ENCODE assay signal across 8 cellular contexts in the genomic region with DNA sequence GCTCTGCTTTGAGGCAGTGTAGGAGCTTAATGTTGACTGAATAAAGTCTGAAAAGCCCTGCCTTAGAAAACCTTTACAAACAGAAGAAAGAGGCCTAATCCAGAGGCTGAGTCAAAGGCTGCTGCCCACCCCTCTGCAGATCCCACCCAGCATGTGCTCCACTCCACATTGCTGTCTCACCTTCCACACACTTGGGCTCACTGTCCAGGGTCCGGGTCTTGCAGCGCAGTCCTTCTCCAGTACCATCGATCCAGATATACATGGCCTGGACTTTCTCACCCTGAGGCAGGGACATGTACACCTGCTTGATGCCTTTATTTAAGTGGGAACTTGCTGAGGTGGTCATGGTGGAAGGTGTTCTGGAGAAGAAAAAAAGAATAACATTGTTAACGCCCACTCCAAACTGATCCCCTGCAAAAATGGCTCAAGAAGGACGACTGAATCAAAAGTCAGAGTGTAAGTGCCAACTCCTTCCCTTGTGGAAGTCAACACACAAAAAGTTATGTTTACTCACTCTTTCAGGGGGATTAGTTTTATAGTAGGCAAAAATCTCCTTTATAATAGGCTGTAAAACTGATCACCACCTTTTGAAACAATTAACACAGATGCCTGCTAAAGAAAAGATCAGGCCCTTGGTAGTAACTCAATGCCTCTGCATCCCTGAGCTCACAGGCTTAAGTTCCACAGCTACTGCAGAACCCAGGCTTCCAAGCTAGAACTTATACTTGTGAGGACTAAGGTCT. TPM values are rescaled to one million over a fixed set of nuclear protein-coding genes. Genes with fewer than 3 reads are reported as not detected.
DNase-seq lines count a peak whose midpoint lies in the region; ATAC-seq and TF ChIP-seq lines count a peak whose summit lies in the region.

No MANE protein-coding gene starts in this region.

- H3K9me3 Mint-ChIP-seq in activated naive CD4-positive, alpha-beta T cell treated with anti-CD3 and anti-CD28 coated beads, Interleukin-2, amount 10 ng/mL, durations not matched to agents 7 days and 5 days, result no peaks in the 10 kb centered on the region
- no peaks in the 10 kb centered on the region for H3K9me3 Mint-ChIP-seq in activated naive CD4-positive, alpha-beta T cell treated with anti-CD3 and anti-CD28 coated beads, Interleukin-2, amount 50 U/mL, for 72 hours
- no peaks in the 10 kb centered on the region for H3K9me3 Mint-ChIP-seq in type B pancreatic cell

- no peak for ATAC-seq in activated naive CD4-positive, alpha-beta T cell treated with anti-CD3 and anti-CD28 coated beads, Interleukin-2, amount 50 U/mL, for 72 hours

- no peaks in the 10 kb centered on the region for H3K27me3 ChIP-seq in mucosa of rectum (ENCODE audit: control insufficient read depth in 2 of 2, insufficient read depth in 2 of 2, low read length in 2 of 2)

- H3K27ac ChIP-seq in coronary artery (peak overlapping the region; percentile 98 to 99), mucosa of rectum (ENCODE audit: low read depth in 2 of 2, low read length in 2 of 2) (peak overlapping the region in 1 of 2 donors; percentile 98)

- H3K36me3 Mint-ChIP-seq in activated naive CD4-positive, alpha-beta T cell treated with anti-CD3 and anti-CD28 coated beads, Interleukin-2, amount 10 ng/mL, durations not matched to agents 7 days and 5 days, result peaks cover 70% of the 10 kb centered on the region
- H3K36me3 Mint-ChIP-seq in activated naive CD4-positive, alpha-beta T cell treated with anti-CD3 and anti-CD28 coated beads, Interleukin-2, amount 50 U/mL, for 72 hours, result peaks cover 50 to 67% of the 10 kb centered on the region in 2 donors
- H3K36me3 Mint-ChIP-seq in type B pancreatic cell, result peaks cover 60% of the 10 kb centered on the region

- peak overlapping the region; percentile 80 for H3K4me3 ChIP-seq in coronary artery
- peak overlapping the region; percentile 91 for H3K4me3 ChIP-seq in mucosa of rectum (ENCODE audit: low read length in 2 of 2)

- H3K4me1 ChIP-seq in mucosa of rectum (ENCODE audit: control insufficient read depth in 2 of 2, insufficient read depth in 2 of 2, low read length in 2 of 2), result peaks cover 3 to 21% of the 10 kb centered on the region in 2 donors

- no peaks in the 10 kb centered on the region for H3K9me3 ChIP-seq in mucosa of rectum (ENCODE audit: control insufficient read depth in 2 of 2, low read length in 2 of 2)

- peak overlapping the region in 1 of 2 donors; percentile 99 for H3K9ac ChIP-seq in mucosa of rectum (ENCODE audit: low read depth in 1 of 2, low read length in 2 of 2)

- H3K36me3 ChIP-seq in mucosa of rectum (ENCODE audit: control insufficient read depth in 2 of 2, insufficient read depth in 2 of 2, low read length in 2 of 2), result peaks cover 50 to 59% of the 10 kb centered on the region in 2 donors

- H3K27ac Mint-ChIP-seq in activated naive CD4-positive, alpha-beta T cell treated with anti-CD3 and anti-CD28 coated beads, Interleukin-2, amount 10 ng/mL, durations not matched to agents 7 days and 5 days, result peak overlapping the region; percentile 21
- peak overlapping the region in 1 of 2 donors; percentile 88 for H3K27ac Mint-ChIP-seq in activated naive CD4-positive, alpha-beta T cell treated with anti-CD3 and anti-CD28 coated beads, Interleukin-2, amount 50 U/mL, for 72 hours
- H3K27ac Mint-ChIP-seq in type B pancreatic cell, result peak overlapping the region; percentile 92

- peak overlapping the region; percentile 99 for H3K4me3 Mint-ChIP-seq in activated naive CD4-positive, alpha-beta T cell treated with anti-CD3 and anti-CD28 coated beads, Interleukin-2, amount 10 ng/mL, durations not matched to agents 7 days and 5 days
- peak overlapping the region; percentile 99 for H3K4me3 Mint-ChIP-seq in type B pancreatic cell

- peaks cover 14% of the 10 kb centered on the region for H3K27me3 Mint-ChIP-seq in activated naive CD4-positive, alpha-beta T cell treated with anti-CD3 and anti-CD28 coated beads, Interleukin-2, amount 10 ng/mL, durations not matched to agents 7 days and 5 days
- no peaks in the 10 kb centered on the region for H3K27me3 Mint-ChIP-seq in type B pancreatic cell

- no peak for TF ChIP-seq CTCF in coronary artery (IDR thresholded peaks at IDR 0.05)
- no peak for TF ChIP-seq CTCF in type B pancreatic cell (conservative IDR thresholded peaks at IDR 0.05)

- no peak for DNase-seq in activated naive CD4-positive, alpha-beta T cell treated with anti-CD3 and anti-CD28 coated beads, Interleukin-2, amount 10 ng/mL, durations not matched to agents 7 days and 5 days
- no peak for DNase-seq in activated naive CD4-positive, alpha-beta T cell treated with anti-CD3 and anti-CD28 coated beads, Interleukin-2, amount 50 U/mL, for 72 hours (ENCODE audit: low spot score in 2 of 2)
- no peak for DNase-seq in coronary artery (ENCODE audit: low spot score)
- DNase-seq in type B pancreatic cell (ENCODE audit: extremely low spot score, unreplicated experiment), result no peak
- DNase-seq in activated CD4-positive, alpha-beta T cell treated with anti-CD3 and anti-CD28 coated beads for 4 hours, result no peak
- DNase-seq in islet precursor cell, result no peak
- DNase-seq in NCI-H1417 treated with DMSO at 0.1 percent for 48 hours (lab: John Stamatoyannopoulos, UW), result no peak

- CTCF ChIA-PET in activated naive CD4-positive, alpha-beta T cell treated with anti-CD3 and anti-CD28 coated beads, Interleukin-2, amount 10 ng/mL, durations not matched to agents 7 days and 5 days (lab: Charles Lee), result interaction anchor here (0.6 to 3.8 kb wide), 6 partner anchors 84 to 419 kb away, joined by 3 to 22 read pairs (median 5); no protein-coding TSS in a partner anchor

- peaks cover 43% of the 10 kb centered on the region for H3K4me1 Mint-ChIP-seq in activated naive CD4-positive, alpha-beta T cell treated with anti-CD3 and anti-CD28 coated beads, Interleukin-2, amount 10 ng/mL, durations not matched to agents 7 days and 5 days
- peaks cover 20% of the 10 kb centered on the region for H3K4me1 Mint-ChIP-seq in type B pancreatic cell (ENCODE audit: unreplicated experiment)

RNA-seq across cellular contexts. Expression of a gene that starts 3.0 kb away (rescaled TPM):
- total RNA-seq in activated naive CD4-positive, alpha-beta T cell treated with anti-CD3 and anti-CD28 coated beads, Interleukin-2, amount 50 U/mL, for 72 hours, result 100 to 1,000 TPM; 106 to 201 TPM
- 476 and 545 TPM in 2 replicates for total RNA-seq in type B pancreatic cell (ENCODE audit: low replicate concordance)

RNA-seq across cellular contexts. Expression of a gene that starts 11.9 kb away (rescaled TPM):
- total RNA-seq in activated naive CD4-positive, alpha-beta T cell treated with anti-CD3 and anti-CD28 coated beads, Interleukin-2, amount 50 U/mL, for 72 hours, result not detected
- not detected in 2 replicates for total RNA-seq in type B pancreatic cell (ENCODE audit: low replicate concordance)
